ENCODE assay signal across 1 cellular context in the genomic region with DNA sequence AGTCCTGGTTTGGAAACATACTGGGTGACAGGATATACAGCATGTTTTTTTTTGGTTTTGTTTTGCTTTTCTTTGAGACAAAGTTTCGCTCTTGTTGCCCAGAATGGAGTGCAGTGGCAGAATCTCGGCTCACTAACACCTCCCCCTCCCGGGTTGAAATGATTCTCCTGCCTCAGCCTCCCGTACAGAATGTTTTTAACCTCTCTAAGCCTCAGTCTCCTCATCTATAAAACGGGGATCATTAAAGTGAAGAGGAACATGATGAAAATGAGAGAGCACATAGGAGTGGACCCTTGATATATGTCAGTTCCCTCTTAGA.
A peak's percentile ranks its signal among the peaks of the same experiment; 100 is the strongest.
TF ChIP-seq lines count a peak whose summit lies in the region.

No MANE protein-coding gene starts in this region.

TF ChIP-seq in K562, 482 proteins besides CTCF, POLR2A, EP300 and RAD21 (continues in another document):
- TF ChIP-seq ZNF79 (CRISPR knock-in tag; IDR thresholded peaks at IDR 0.05; ENCODE audit: low read depth) (no peak), ZNF121 (CRISPR knock-in tag; conservative IDR thresholded peaks at IDR 0.05) (0 out of 2 replicates have a peak, but pooled peaks have one; percentile 17), ZNF311 (CRISPR knock-in tag; IDR thresholded peaks at IDR 0.05) (no peak), MIER1 (IDR thresholded peaks at IDR 0.05; ENCODE audit: low read depth) (no peak), POLR2H (tag; IDR thresholded peaks at IDR 0.05; ENCODE audit: low read depth) (no peak), ZNF639 (CRISPR knock-in tag; conservative IDR thresholded peaks at IDR 0.05 in 1 of 2, IDR thresholded peaks at IDR 0.05 in 1 of 2) (0 out of 4 replicates have a peak, but pooled peaks of 1 of the 2 experiments have one; percentile 28), ZNF644 (tag; IDR thresholded peaks at IDR 0.05; ENCODE audit: low read depth) (no peak), ZNF609 (CRISPR knock-in tag; IDR thresholded peaks at IDR 0.05; ENCODE audit: borderline replicate concordance) (no peak), STAG1 (CRISPR knock-in tag; IDR thresholded peaks at IDR 0.05; ENCODE audit: borderline replicate concordance) (0 out of 2 replicates have a peak, but pooled peaks have one; percentile 33), HDGF (IDR thresholded peaks at IDR 0.05) (no peak), TARDBP (IDR thresholded peaks at IDR 0.05) (no peak), ARID4B (CRISPR knock-in tag; IDR thresholded peaks at IDR 0.05) (no peak), ZNF318 (IDR thresholded peaks at IDR 0.05; ENCODE audit: borderline replicate concordance in 1 of 2, low read depth in 1 of 2) (no peak), PHF8 (IDR thresholded peaks at IDR 0.05; ENCODE audit: borderline replicate concordance, low read length) (no peak), ZNF695 (CRISPR knock-in tag; IDR thresholded peaks at IDR 0.05) (no peak), RBM39 (optimal IDR thresholded peaks at IDR 0.05; ENCODE audit: low read depth, low read length) (no peak), SP1 (CRISPR knock-in tag; IDR thresholded peaks at IDR 0.05) (0 out of 2 replicates have a peak, but pooled peaks have one; percentile 13), KLF6 (CRISPR knock-in tag; IDR thresholded peaks at IDR 0.05; ENCODE audit: borderline replicate concordance) (no peak), ATF7 (IDR thresholded peaks at IDR 0.05) (no peak), ZNF217 (CRISPR knock-in tag; IDR thresholded peaks at IDR 0.05) (0 out of 2 replicates have a peak, but pooled peaks have one; percentile 58), ZNF224 (CRISPR knock-in tag; IDR thresholded peaks at IDR 0.05) (0 out of 2 replicates have a peak, but pooled peaks have one; percentile 55), PREB (CRISPR knock-in tag; IDR thresholded peaks at IDR 0.05) (no peak), ASH1L (IDR thresholded peaks at IDR 0.05; ENCODE audit: borderline replicate concordance, low read depth, partially characterized antibody) (no peak), ETV1 (tag; conservative IDR thresholded peaks at IDR 0.05; ENCODE audit: low read depth) (no peak), FOXJ2 (tag; IDR thresholded peaks at IDR 0.05) (no peak)
- TF ChIP-seq, protein P1, sequence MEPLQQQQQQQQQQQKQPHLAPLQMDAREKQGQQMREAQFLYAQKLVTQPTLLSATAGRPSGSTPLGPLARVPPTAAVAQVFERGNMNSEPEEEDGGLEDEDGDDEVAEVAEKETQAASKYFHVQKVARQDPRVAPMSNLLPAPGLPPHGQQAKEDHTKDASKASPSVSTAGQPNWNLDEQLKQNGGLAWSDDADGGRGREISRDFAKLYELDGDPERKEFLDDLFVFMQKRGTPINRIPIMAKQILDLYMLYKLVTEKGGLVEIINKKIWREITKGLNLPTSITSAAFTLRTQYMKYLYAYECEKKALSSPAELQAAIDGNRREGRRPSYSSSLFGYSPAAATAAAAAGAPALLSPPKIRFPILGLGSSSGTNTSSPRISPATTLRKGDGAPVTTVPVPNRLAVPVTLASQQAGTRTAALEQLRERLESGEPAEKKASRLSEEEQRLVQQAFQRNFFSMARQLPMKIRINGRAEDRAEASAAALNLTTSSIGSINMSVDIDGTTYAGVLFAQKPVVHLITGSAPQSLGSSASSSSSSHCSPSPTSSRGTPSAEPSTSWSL (CRISPR knock-in tag; IDR thresholded peaks at IDR 0.05; ENCODE audit: borderline replicate concordance), result no peak
- TF ChIP-seq, protein P2, sequence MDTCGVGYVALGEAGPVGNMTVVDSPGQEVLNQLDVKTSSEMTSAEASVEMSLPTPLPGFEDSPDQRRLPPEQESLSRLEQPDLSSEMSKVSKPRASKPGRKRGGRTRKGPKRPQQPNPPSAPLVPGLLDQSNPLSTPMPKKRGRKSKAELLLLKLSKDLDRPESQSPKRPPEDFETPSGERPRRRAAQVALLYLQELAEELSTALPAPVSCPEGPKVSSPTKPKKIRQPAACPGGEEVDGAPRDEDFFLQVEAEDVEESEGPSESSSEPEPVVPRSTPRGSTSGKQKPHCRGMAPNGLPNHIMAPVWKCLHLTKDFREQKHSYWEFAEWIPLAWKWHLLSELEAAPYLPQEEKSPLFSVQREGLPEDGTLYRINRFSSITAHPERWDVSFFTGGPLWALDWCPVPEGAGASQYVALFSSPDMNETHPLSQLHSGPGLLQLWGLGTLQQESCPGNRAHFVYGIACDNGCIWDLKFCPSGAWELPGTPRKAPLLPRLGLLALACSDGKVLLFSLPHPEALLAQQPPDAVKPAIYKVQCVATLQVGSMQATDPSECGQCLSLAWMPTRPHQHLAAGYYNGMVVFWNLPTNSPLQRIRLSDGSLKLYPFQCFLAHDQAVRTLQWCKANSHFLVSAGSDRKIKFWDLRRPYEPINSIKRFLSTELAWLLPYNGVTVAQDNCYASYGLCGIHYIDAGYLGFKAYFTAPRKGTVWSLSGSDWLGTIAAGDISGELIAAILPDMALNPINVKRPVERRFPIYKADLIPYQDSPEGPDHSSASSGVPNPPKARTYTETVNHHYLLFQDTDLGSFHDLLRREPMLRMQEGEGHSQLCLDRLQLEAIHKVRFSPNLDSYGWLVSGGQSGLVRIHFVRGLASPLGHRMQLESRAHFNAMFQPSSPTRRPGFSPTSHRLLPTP (IDR thresholded peaks at IDR 0.05; ENCODE audit: borderline replicate concordance, extremely low read depth, insufficient read length), result no peak
